ENCODE assay signal across 15 cellular contexts in genomic region chr15:85550283-85550682, GRCh38.
DNase-seq lines count a peak whose midpoint lies in the region; ATAC-seq, FAIRE-seq and TF ChIP-seq lines count a peak whose summit lies in the region.
"Had no signal": no experiment of that assay in that cellular context is flagged by ENCODE, and none has a peak within 500 bp of the region (broad histone marks: within the 10 kb centered on the region; RNA-seq: fewer than 3 reads in every experiment).

No MANE protein-coding gene starts in this region.

- peaks cover 0 to 8% of the 10 kb centered on the region in 2 experiments; a peak in 3 of 5 replicates for H3K36me3 ChIP-seq in HepG2 (replicated peaks in 1 of 2; ENCODE audit: control insufficient read depth in 1 of 2, insufficient read depth in 2 of 2, low read length in 2 of 2)
- no peaks in the 10 kb centered on the region for H3K36me3 ChIP-seq in right lobe of liver
- peaks cover 10% of the 10 kb centered on the region for H3K36me3 ChIP-seq in lower lobe of right lung
- H3K36me3 ChIP-seq in transverse colon, result no peaks in the 10 kb centered on the region

- no peak for DNase-seq in HepG2 (ENCODE audit: low spot score)
- DNase-seq in right lobe of liver, result no peak
- DNase-seq in NOMO-1 treated with dmso at 0.1 percent for 144 hours (lab: John Stamatoyannopoulos, UW; ENCODE audit: unreplicated experiment), result peak; percentile 25
- DNase-seq in lower lobe of right lung, result no peak
- no peak for DNase-seq in activated gamma-delta T cell treated with Interleukin-2 at 50 U/mL for 16 hours
- no peak for DNase-seq in transverse colon
- no peak for DNase-seq in C1 segment of cervical spinal cord (lab: John Stamatoyannopoulos, UW)
- DNase-seq: EL, GOT3, NCI-H1105, NCI-H1694, PC-9 had no signal

- CTCF ChIA-PET in HepG2 (lab: Yijun Ruan, JAX; ENCODE audit: low intra/inter-chr PET ratio, low total read pairs), result no interaction called here

- BruUV-seq in HepG2 (replicated peaks; lab: Mats Ljungman, UMichigan), result no TSS peak

- no peak for FAIRE-seq in HepG2 (lab: Jason Lieb, UNC)

- TF ChIP-seq RAD21 in HepG2 (CRISPR knock-in tag; IDR thresholded peaks at IDR 0.05), result no peak

- H3K4me1 ChIP-seq in HepG2 (ENCODE audit: insufficient read depth, low read length), result no peaks in the 10 kb centered on the region
- H3K4me1 ChIP-seq in right lobe of liver, result no peaks in the 10 kb centered on the region
- H3K4me1 ChIP-seq in lower lobe of right lung, result peaks cover 52% of the 10 kb centered on the region
- H3K4me1 ChIP-seq in transverse colon, result peaks cover 0 to 22% (median 4%) of the 10 kb centered on the region in 4 donors

- H3K9me3 ChIP-seq in HepG2 (ENCODE audit: low read length) (no peaks in the 10 kb centered on the region), right lobe of liver (no peaks in the 10 kb centered on the region), lower lobe of right lung (no peaks in the 10 kb centered on the region), transverse colon (no peaks in the 10 kb centered on the region)

- 100% methylated on average over 2 of the region's 2 CpGs for WGBS in HepG2 (ENCODE audit: low lambda C conversion rate)
- 13% methylated on average over 1 of the region's 2 CpGs for WGBS in right lobe of liver (ENCODE audit: insufficient coverage, low coverage, low lambda C conversion rate, missing lambda C conversion rate)
- 78 to 100% methylated on average over 1 to 2 of the region's 2 CpGs for WGBS in transverse colon (ENCODE audit: low coverage in 1 of 2), 2 donors

- H3K27me3 ChIP-seq in HepG2 (ENCODE audit: control insufficient read depth in 1 of 2, insufficient read depth in 2 of 2, low read length in 2 of 2) (no peaks in the 10 kb centered on the region), right lobe of liver (no peaks in the 10 kb centered on the region), lower lobe of right lung (ENCODE audit: low read depth) (no peaks in the 10 kb centered on the region), transverse colon (no peaks in the 10 kb centered on the region)
- H3K27me3 ChIP-seq: BLaER1 treated with 17β-estradiol and CSF1 and Interleukin-3, amounts not matched to agents 10 nM and 100 nM had no signal

- in situ Hi-C loops in HepG2 (cut with HindIII; ENCODE audit: extremely low pct_ligation_motif_present, low pct_unique_long_range_greater_than_20kb), result no loop called here
- in situ Hi-C loops in transverse colon (cut with MboI; ENCODE audit: low pct_ligation_motif_present in 1 of 4, low pct_unique_long_range_greater_than_20kb in 1 of 4, low sequenced_read_pairs in 3 of 4), result no loop called here

- POLR2A ChIA-PET in HepG2 (lab: Yijun Ruan, JAX), result no interaction called here

- TF ChIP-seq POLR2A in HepG2 (IDR thresholded peaks at IDR 0.05; ENCODE audit: insufficient read depth in 1 of 2, low read depth in 2 of 2, low read length in 2 of 2), result no peak
- no peak for TF ChIP-seq POLR2A in right lobe of liver (IDR thresholded peaks at IDR 0.05)
- no peak for TF ChIP-seq POLR2A in transverse colon (IDR thresholded peaks at IDR 0.05)

- intact Hi-C loops in HepG2 (cut with micrococcal nuclease; ENCODE audit: unreplicated experiment) (loop anchor here (5.0 kb wide), 1 partner anchor 33 kb away; no protein-coding TSS in a partner anchor), right lobe of liver (cut with DNase I) (no loop called here), lower lobe of right lung (cut with DNase I) (no loop called here), transverse colon (cut with DNase I; ENCODE audit: low total_unique reads) (no loop called here)

- TF ChIP-seq EP300 in HepG2 (IDR thresholded peaks at IDR 0.05; ENCODE audit: low read depth in 2 of 2, low read length in 2 of 2) (no peak), HepG2 (CRISPR knock-in tag; IDR thresholded peaks at IDR 0.05; ENCODE audit: borderline replicate concordance) (no peak), transverse colon (IDR thresholded peaks at IDR 0.05; ENCODE audit: low read depth) (no peak)

- H3K4me3 ChIP-seq in HepG2 (replicated peaks in 1 of 3; ENCODE audit: insufficient read depth in 1 of 3, low read depth in 2 of 3, low read length in 3 of 3) (no peak overlapping the region), right lobe of liver (no peak overlapping the region), lower lobe of right lung (no peak overlapping the region), transverse colon (no peak overlapping the region)
- H3K4me3 ChIP-seq: BLaER1 treated with 17β-estradiol and CSF1 and Interleukin-3, amounts not matched to agents 10 nM and 100 nM; PC-9 had no signal

- H3K4me2 ChIP-seq in HepG2 (ENCODE audit: low read depth, low read length), result no peak overlapping the region
- H3K4me2 ChIP-seq: KMS-11, PC-9 had no signal

- TF ChIP-seq CTCF in HepG2 (CRISPR knock-in tag; IDR thresholded peaks at IDR 0.05) (no peak), right lobe of liver (IDR thresholded peaks at IDR 0.05) (no peak), lower lobe of right lung (IDR thresholded peaks at IDR 0.05) (no peak), transverse colon (IDR thresholded peaks at IDR 0.05) (no peak)

- no peaks in the 10 kb centered on the region for H3K79me2 ChIP-seq in HepG2 (ENCODE audit: insufficient read depth, low read length)

- no peaks in the 10 kb centered on the region for H4K20me1 ChIP-seq in HepG2 (ENCODE audit: insufficient read depth, low read length)

- H3K9ac ChIP-seq in HepG2 (ENCODE audit: insufficient read depth, low read depth, low read length), result no peak overlapping the region
- H3K9ac ChIP-seq: KMS-11 had no signal

- no peak overlapping the region for H3K27ac ChIP-seq in HepG2 (ENCODE audit: extremely low read length, insufficient read depth, low read length)
- no peak overlapping the region for H3K27ac ChIP-seq in right lobe of liver
- H3K27ac ChIP-seq in lower lobe of right lung, result peak overlapping the region; percentile 77
- H3K27ac ChIP-seq in transverse colon, result no peak overlapping the region
- H3K27ac ChIP-seq: KMS-11, PC-9 had no signal

- no peak for ATAC-seq in HepG2
- no peak for ATAC-seq in right lobe of liver
- ATAC-seq in lower lobe of right lung, result peak; percentile 76 to 83
- ATAC-seq in GM18502 (IDR thresholded peaks at IDR 0.05; ENCODE audit: poor library complexity, unreplicated experiment), result no peak

- H2AFZ ChIP-seq in HepG2 (ENCODE audit: low read length), result no peak overlapping the region
- H2AFZ ChIP-seq: PC-9 had no signal

TF ChIP-seq in HepG2, 621 proteins besides CTCF, POLR2A, EP300 and RAD21:
- TF ChIP-seq CEBPB (IDR thresholded peaks at IDR 0.05; ENCODE audit: borderline replicate concordance, low read depth, low read length) (peak; percentile 19; the same call in 1 of the 2 replicates), ZNF639 (CRISPR knock-in tag; conservative IDR thresholded peaks at IDR 0.05) (no peak), GPN1 (CRISPR knock-in tag; IDR thresholded peaks at IDR 0.05; ENCODE audit: borderline replicate concordance) (no peak)

Comparison
In these comparisons a context has a peak if more than half of its experiments do, and no peak if none do; other contexts are left out.
1. ATAC-seq: peak in lower lobe of right lung (2 of 2); none in HepG2 (single experiment), right lobe of liver (0 of 4) and GM18502 (single experiment).